9 cellular contexts compared by ENCODE assay signal in the genomic region with DNA sequence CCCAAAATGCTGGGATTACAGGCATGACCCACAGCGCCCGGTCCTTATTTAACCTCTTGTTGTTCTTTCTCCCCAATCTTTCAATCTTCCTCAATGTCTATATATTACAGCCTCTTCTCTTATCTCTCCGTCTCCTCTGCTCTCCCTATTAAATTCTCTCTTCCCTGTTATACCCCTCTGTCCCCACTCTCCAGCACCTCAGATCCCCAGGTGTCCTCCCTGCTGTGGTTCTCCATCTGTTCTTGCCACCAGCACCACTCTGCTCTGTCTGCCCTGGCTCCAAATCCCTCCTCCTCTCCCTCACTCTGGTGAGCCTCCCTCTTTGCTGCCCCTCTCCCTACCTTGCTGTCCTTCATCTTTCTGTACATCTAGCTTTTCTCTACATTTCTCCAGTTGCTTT. TPM values are rescaled to one million over a fixed set of nuclear protein-coding genes. Genes with fewer than 3 reads are reported as not detected.
DNase-seq lines count a peak whose midpoint lies in the region; ATAC-seq, FAIRE-seq and TF ChIP-seq lines count a peak whose summit lies in the region.
"Had no signal": no experiment of that assay in that cellular context is flagged by ENCODE, and none has a peak within 500 bp of the region (broad histone marks: within the 10 kb centered on the region; RNA-seq: fewer than 3 reads in every experiment).

No MANE protein-coding gene starts in this region.

- peaks cover 29% of the 10 kb centered on the region for H3K36me3 Mint-ChIP-seq in CD4-positive, CD25-positive, alpha-beta regulatory T cell
- peaks cover 3 to 52% (median 51%) of the 10 kb centered on the region in 5 donors for H3K36me3 Mint-ChIP-seq in naive thymus-derived CD4-positive, alpha-beta T cell

- H4K5ac ChIP-seq in IMR-90 (ENCODE audit: low read depth, low read length) = no peak overlapping the region

- no peaks in the 10 kb centered on the region for H3K27me3 Mint-ChIP-seq in CD4-positive, CD25-positive, alpha-beta regulatory T cell
- no peaks in the 10 kb centered on the region for H3K27me3 Mint-ChIP-seq in naive thymus-derived CD4-positive, alpha-beta T cell

- TF ChIP-seq POLR2A in IMR-90 (IDR thresholded peaks at IDR 0.05; ENCODE audit: low read depth, low read length) = no peak
- no peak for TF ChIP-seq POLR2A in K562 (conservative IDR thresholded peaks at IDR 0.05)

- peak overlapping the region; percentile 85; the same call in 1 of the 2 replicates for H3K4me2 ChIP-seq in IMR-90 (ENCODE audit: low read depth, low read length)
- H3K4me2 ChIP-seq in K562 (ENCODE audit: insufficient read depth, low read length) = peak overlapping the region; percentile 88

- no peak overlapping the region for H2BK15ac ChIP-seq in IMR-90 (ENCODE audit: low read depth, low read length)

- in situ Hi-C loops in IMR-90 (cut with MboI; ENCODE audit: low sequenced_read_pairs) = no loop called here
- in situ Hi-C loops in K562 (cut with MboI) = no loop called here
- in situ Hi-C loops in GM13977 (cut with MboI; ENCODE audit: low pct_unique_long_range_greater_than_20kb, low sequenced_read_pairs, unreplicated experiment) = no loop called here

- no peaks in the 10 kb centered on the region for H3K36me3 ChIP-seq in CD4-positive, CD25-positive, alpha-beta regulatory T cell (ENCODE audit: control insufficient read depth, insufficient read depth, low read length)
- H3K36me3 ChIP-seq in IMR-90 (ENCODE audit: control insufficient read depth, insufficient read depth, low read length) (no peaks in the 10 kb centered on the region), K562 (ENCODE audit: control insufficient read depth, insufficient read depth, low read length) (peaks cover 7% of the 10 kb centered on the region; the same call in 1 of the 3 replicates)
- peaks cover 0 to 14% (median 0%) of the 10 kb centered on the region in 3 experiments for H3K36me3 ChIP-seq in naive thymus-derived CD4-positive, alpha-beta T cell (ENCODE audit: control insufficient read depth in 2 of 3, insufficient read depth in 3 of 3, low read length in 3 of 3)

- CTCF ChIA-PET in IMR-90 (lab: Yijun Ruan, JAX) (no interaction called here), K562 (lab: Yijun Ruan, JAX; ENCODE audit: low intra/inter-chr PET ratio) (no interaction called here)
- CTCF ChIA-PET in naive thymus-derived CD4-positive, alpha-beta T cell (lab: Charles Lee) = no interaction called here

- no peak overlapping the region for H2BK120ac ChIP-seq in IMR-90 (ENCODE audit: low read depth, low read length)

- no peak for TF ChIP-seq RAD21 in IMR-90 (IDR thresholded peaks at IDR 0.05; ENCODE audit: low read length)
- TF ChIP-seq RAD21 in K562 (CRISPR knock-in tag; conservative IDR thresholded peaks at IDR 0.05 in 1 of 2, IDR thresholded peaks at IDR 0.05 in 1 of 2) = no peak

- H3K4me3 ChIP-seq in CD4-positive, CD25-positive, alpha-beta regulatory T cell (ENCODE audit: low read depth, low read length) = peak overlapping the region; percentile 62
- H3K4me3 ChIP-seq in IMR-90 (ENCODE audit: insufficient read depth, low read depth, low read length) (no peak overlapping the region), K562 (peak overlapping the region; percentile 90)
- H3K4me3 ChIP-seq in naive thymus-derived CD4-positive, alpha-beta T cell (ENCODE audit: low read length) = peak overlapping the region; percentile 60

- peaks cover 8% of the 10 kb centered on the region for H3K4me1 ChIP-seq in CD4-positive, CD25-positive, alpha-beta regulatory T cell (ENCODE audit: control insufficient read depth, insufficient read depth, low read length, poor library complexity, severe bottlenecking)
- H3K4me1 ChIP-seq in IMR-90 (ENCODE audit: control insufficient read depth, insufficient read depth, low read length) (0 out of 2 replicates have a peak, but pooled peaks cover 1% of the 10 kb centered on the region), K562 (replicated peaks in 1 of 2; ENCODE audit: control insufficient read depth in 2 of 2, insufficient read depth in 2 of 2, low read length in 2 of 2) (peaks cover 0 to 19% of the 10 kb centered on the region in 2 experiments; a peak in 2 of 5 replicates)
- H3K4me1 ChIP-seq in naive thymus-derived CD4-positive, alpha-beta T cell (ENCODE audit: control insufficient read depth in 2 of 2, insufficient read depth in 2 of 2, low read length in 2 of 2) = peaks cover 0 to 3% of the 10 kb centered on the region in 2 donors

- BruUV-seq in IMR-90 (replicated peaks; lab: Mats Ljungman, UMichigan) (no TSS peak), K562 (replicated peaks; lab: Mats Ljungman, UMichigan) (no TSS peak)

- no peak for FAIRE-seq in K562 (lab: Jason Lieb, UNC)

- no peak overlapping the region; the same call in 1 of the 2 replicates for H3K23ac ChIP-seq in IMR-90 (ENCODE audit: low read depth, low read length)

- H4K20me1 ChIP-seq in IMR-90 (ENCODE audit: insufficient read depth, low read length) = no peaks in the 10 kb centered on the region
- no peaks in the 10 kb centered on the region for H4K20me1 ChIP-seq in K562 (replicated peaks; ENCODE audit: control insufficient read depth, insufficient read depth, low read length)

- DNase-seq in CD4-positive, CD25-positive, alpha-beta regulatory T cell = no peak
- DNase-seq in IMR-90 (no peak), K562 (ENCODE audit: extremely low read depth in 1 of 4, low spot score in 3 of 4) (no peak), NCI-H128 (lab: John Stamatoyannopoulos, UW; ENCODE audit: unreplicated experiment) (no peak), SW480 (ENCODE audit: low spot score) (no peak), GM13977 (ENCODE audit: low spot score) (no peak)
- no peak for DNase-seq in naive thymus-derived CD4-positive, alpha-beta T cell
- DNase-seq: NCI-H2081 had no signal

- intact Hi-C loops in IMR-90 (cut with micrococcal nuclease) = loop anchor here (5.0 kb wide), 1 partner anchor 177 kb away; a partner anchor contains a TSS
- intact Hi-C loops in K562 (cut with micrococcal nuclease) = no loop called here
- intact Hi-C loops in naive thymus-derived CD4-positive, alpha-beta T cell (cut with micrococcal nuclease) = loop anchor here (5.0 to 10.0 kb wide), 3 partner anchors 112 to 179 kb away; a partner anchor contains a TSS

- H3K79me2 ChIP-seq in K562 (ENCODE audit: control insufficient read depth, insufficient read depth, low read length) = peaks cover 16% of the 10 kb centered on the region

- H4K91ac ChIP-seq in IMR-90 (ENCODE audit: insufficient read depth, low read depth, low read length) = no peak overlapping the region

- TF ChIP-seq EP300 in K562 (IDR thresholded peaks at IDR 0.05; ENCODE audit: low read length) = no peak

- H3K9ac ChIP-seq in IMR-90 (ENCODE audit: low read depth, low read length) = no peak overlapping the region
- H3K9ac ChIP-seq in K562 (ENCODE audit: insufficient read depth in 1 of 2, low read depth in 2 of 2, low read length in 2 of 2) = peak overlapping the region; percentile 71 to 95; a peak in 3 of 4 replicates

- no peak overlapping the region for H3K14ac ChIP-seq in IMR-90 (replicated peaks; ENCODE audit: low read depth, low read length)

- ATAC-seq in CD4-positive, CD25-positive, alpha-beta regulatory T cell (ENCODE audit: low read depth in 2 of 2) = no peak
- ATAC-seq in IMR-90 (ENCODE audit: low read depth) = no peak
- no peak for ATAC-seq in K562
- ATAC-seq in naive thymus-derived CD4-positive, alpha-beta T cell = no peak
- no peak for ATAC-seq in GM19463 (IDR thresholded peaks at IDR 0.05; ENCODE audit: unreplicated experiment)

- no peak overlapping the region for H2BK5ac ChIP-seq in IMR-90 (ENCODE audit: low read depth, low read length, poor library complexity, severe bottlenecking)

- POLR2A ChIA-PET in IMR-90 (lab: Charles Lee; ENCODE audit: unreplicated experiment) = no interaction called here
- POLR2A ChIA-PET in K562 (lab: Yijun Ruan, JAX) = no interaction called here
- POLR2A ChIA-PET in naive thymus-derived CD4-positive, alpha-beta T cell (lab: Charles Lee) = no interaction called here

- H2BK20ac ChIP-seq in IMR-90 (ENCODE audit: low read depth, low read length) = no peak overlapping the region

- H2AFZ ChIP-seq in IMR-90 (replicated peaks; ENCODE audit: low read length, poor library complexity) (no peak overlapping the region), K562 (ENCODE audit: low read depth, low read length) (no peak overlapping the region)

- TF ChIP-seq CTCF in IMR-90 (conservative IDR thresholded peaks at IDR 0.05; ENCODE audit: low read depth, low read length) = no peak
- TF ChIP-seq CTCF in K562 (IDR thresholded peaks at IDR 0.05 in 2 of 3, conservative IDR thresholded peaks at IDR 0.05 in 1 of 3; ENCODE audit: insufficient read depth in 2 of 3, low read depth in 1 of 3, low read length in 3 of 3) = no peak
- no peak for TF ChIP-seq CTCF in GM13977 (IDR thresholded peaks at IDR 0.05; ENCODE audit: extremely low read depth, insufficient read depth, missing control alignments)

- no peaks in the 10 kb centered on the region; a peak in 1 of 4 replicates for H3K79me1 ChIP-seq in IMR-90 (ENCODE audit: low read depth in 1 of 2, low read length in 2 of 2)

- no peak overlapping the region for H3K4ac ChIP-seq in IMR-90 (ENCODE audit: low read depth, low read length)

- H3K27ac Mint-ChIP-seq in CD4-positive, CD25-positive, alpha-beta regulatory T cell = peak overlapping the region; percentile 1 to 94 (median 75)
- H3K27ac Mint-ChIP-seq in naive thymus-derived CD4-positive, alpha-beta T cell = peak overlapping the region in 7 of 9 donors; percentile 28 to 91 (median 72)

- 78% methylated on average over 3 of the region's 3 CpGs; no CpG with 5 or more reads in 1 of the 2 experiments for WGBS in IMR-90 (ENCODE audit: extremely low coverage in 2 of 2, insufficient read length in 1 of 2), 2 experiments
- WGBS in K562 (ENCODE audit: insufficient coverage, low coverage, missing lambda C conversion rate) = 44% methylated on average over 2 of the region's 3 CpGs

- no peak overlapping the region for H4K8ac ChIP-seq in IMR-90 (ENCODE audit: low read depth in 2 of 2, low read length in 2 of 2)

- H2AK9ac ChIP-seq in IMR-90 (replicated peaks; ENCODE audit: low read depth, low read length, poor library complexity) = no peak overlapping the region

- no peak overlapping the region for H3K56ac ChIP-seq in IMR-90 (ENCODE audit: extremely low read depth, insufficient read depth, low read length)

- H3K4me3 Mint-ChIP-seq in CD4-positive, CD25-positive, alpha-beta regulatory T cell = peak overlapping the region; percentile 93 to 96 (median 94)
- peak overlapping the region; percentile 83 to 96 (median 92) for H3K4me3 Mint-ChIP-seq in naive thymus-derived CD4-positive, alpha-beta T cell

- H3K4me1 Mint-ChIP-seq in CD4-positive, CD25-positive, alpha-beta regulatory T cell = peaks cover 9 to 37% (median 22%) of the 10 kb centered on the region in 4 donors
- H3K4me1 Mint-ChIP-seq in naive thymus-derived CD4-positive, alpha-beta T cell = peaks cover 19 to 35% (median 32%) of the 10 kb centered on the region in 7 donors

- H2AK5ac ChIP-seq in IMR-90 (ENCODE audit: low read depth, low read length) = no peak overlapping the region

- peak overlapping the region; percentile 66 for H3K27ac ChIP-seq in CD4-positive, CD25-positive, alpha-beta regulatory T cell (ENCODE audit: insufficient read depth, low read length, poor library complexity, severe bottlenecking)
- H3K27ac ChIP-seq in IMR-90 (ENCODE audit: insufficient read depth, low read length) (no peak overlapping the region), K562 (ENCODE audit: extremely low read depth, low read depth, low read length) (no peak overlapping the region)
- no peak overlapping the region for H3K27ac ChIP-seq in naive thymus-derived CD4-positive, alpha-beta T cell (ENCODE audit: low read depth, low read length)

- peaks cover 4 to 6% of the 10 kb centered on the region in 2 experiments for H3K9me3 ChIP-seq in CD4-positive, CD25-positive, alpha-beta regulatory T cell (ENCODE audit: control insufficient read depth in 2 of 2, low read length in 2 of 2)
- H3K9me3 ChIP-seq in IMR-90 (ENCODE audit: control insufficient read depth, insufficient read depth, low read length) (peaks cover 4% of the 10 kb centered on the region; the same call in 1 of the 2 replicates), K562 (replicated peaks; ENCODE audit: control insufficient read depth, insufficient read depth, low read depth, low read length) (peaks cover 2% of the 10 kb centered on the region; the same call in 1 of the 2 replicates)
- H3K9me3 ChIP-seq in naive thymus-derived CD4-positive, alpha-beta T cell (ENCODE audit: control insufficient read depth in 2 of 3, low read length in 3 of 3) = peaks cover 0 to 18% (median 0%) of the 10 kb centered on the region in 3 experiments

- dilution Hi-C loops in IMR-90 (cut with HindIII; ENCODE audit: low sequenced_read_pairs, unreplicated experiment) = no loop called here

- H3K27me3 ChIP-seq in CD4-positive, CD25-positive, alpha-beta regulatory T cell (ENCODE audit: control insufficient read depth, insufficient read depth, low read length) = no peaks in the 10 kb centered on the region
- H3K27me3 ChIP-seq in IMR-90 (ENCODE audit: control insufficient read depth, insufficient read depth, low read length) (no peaks in the 10 kb centered on the region), K562 (ENCODE audit: control insufficient read depth in 2 of 2, insufficient read depth in 2 of 2, low read length in 2 of 2) (no peaks in the 10 kb centered on the region)
- no peaks in the 10 kb centered on the region for H3K27me3 ChIP-seq in naive thymus-derived CD4-positive, alpha-beta T cell (ENCODE audit: control insufficient read depth in 2 of 2, insufficient read depth in 2 of 2, low read length in 2 of 2)

- H3K9me1 ChIP-seq in IMR-90 (ENCODE audit: insufficient read depth, low read length) (no peaks in the 10 kb centered on the region), K562 (ENCODE audit: control insufficient read depth, insufficient read depth, low read length) (no peaks in the 10 kb centered on the region)

- no peak overlapping the region for H3K18ac ChIP-seq in IMR-90 (ENCODE audit: low read depth, low read length)

- peaks cover 0 to 26% (median 15%) of the 10 kb centered on the region in 7 donors for H3K9me3 Mint-ChIP-seq in CD4-positive, CD25-positive, alpha-beta regulatory T cell
- H3K9me3 Mint-ChIP-seq in naive thymus-derived CD4-positive, alpha-beta T cell = peaks cover 7 to 88% (median 30%) of the 10 kb centered on the region in 11 donors

RNA-seq across cellular contexts. Expression of a gene that starts 1.1 kb away (rescaled TPM):
- 22.3 TPM for total RNA-seq in CD4-positive, CD25-positive, alpha-beta regulatory T cell
- polyA plus RNA-seq in CD4-positive, CD25-positive, alpha-beta regulatory T cell = 10 to 100 TPM in 2 of 4 donors, 1 to 10 TPM in 2; 4.3 to 20.8 (median 14.3) TPM
- total RNA-seq in IMR-90 (2012; rRNA removed) = 3.9 and 4.1 TPM in 2 replicates
- polyA plus RNA-seq in IMR-90 (2012; rRNA removed) = 4.0 and 4.4 TPM in 2 replicates
- 0.95 and 1.2 TPM in 2 replicates for polyA plus RNA-seq in IMR-90 (2012; cell fraction: cytosol; rRNA removed)
- 9.8 and 18.8 TPM in 2 replicates for polyA plus RNA-seq in IMR-90 (2012; cell fraction: nucleus; rRNA removed; ENCODE audit: low replicate concordance)
- 28.3 and 45.7 TPM in 2 replicates for total RNA-seq in K562 (2011; cell fraction: chromatin; rRNA removed; ENCODE audit: low replicate concordance)
- total RNA-seq in K562 (2011; cell fraction: nucleolus; rRNA removed) = 21.7 and 30.5 TPM in 2 replicates
- 24.0 and 26.4 TPM in 2 replicates for total RNA-seq in K562 (2011; cell fraction: nucleoplasm; rRNA removed)
- total RNA-seq in K562 (2014; rRNA removed) = 4.6 and 5.7 TPM in 2 replicates
- 16.7 and 18.3 TPM in 2 replicates for total RNA-seq in K562 (2014; rRNA removed; fragmentation: Illumina TruSeq; extraction: Trizol)
- 17.6 and 18.9 TPM in 2 replicates for total RNA-seq in K562 (2015; rRNA removed; fragmentation: Illumina TruSeq; extraction: Trizol)
- total RNA-seq in K562 (2021) = 12.1 and 14.8 TPM in 2 replicates
- polyA plus RNA-seq in K562 (2011; rRNA removed) = 15.9 and 21.5 TPM in 2 replicates
- polyA plus RNA-seq in K562 (2011; cell fraction: cytosol; rRNA removed) = 8.4 and 12.5 TPM in 2 replicates
- polyA plus RNA-seq in K562 (2011; cell fraction: nucleus; rRNA removed) = 41.2 and 53.1 TPM in 2 replicates
- polyA plus RNA-seq in K562 (2012) = 8.3 and 10.3 TPM in 2 replicates
- polyA plus RNA-seq in K562 (2014; fragmentation: Illumina TruSeq; extraction: Trizol) = 17.1 and 21.4 TPM in 2 replicates
- polyA plus RNA-seq in K562 (2014; fragmentation: Nextera tagmentation; extraction: Ambion mirVana) = 10 to 100 TPM; 14.9 to 18.0 TPM
- 11.6 and 14.8 TPM in 2 replicates for polyA plus RNA-seq in K562 (2014; rRNA removed)
- 23.8 and 24.2 TPM in 2 replicates for polyA minus RNA-seq in K562 (2011; rRNA and poly(A)+ RNA removed)
- 12.4 and 15.4 TPM in 2 replicates for polyA minus RNA-seq in K562 (2011; cell fraction: cytosol; rRNA and poly(A)+ RNA removed)
- polyA minus RNA-seq in K562 (2011; cell fraction: nucleus; rRNA and poly(A)+ RNA removed) = 22.3 and 32.9 TPM in 2 replicates
- 10 to 100 TPM in 4 of 5 experiments, 1 to 10 TPM in 1; 6.7 to 30.0 (median 19.8) TPM for total RNA-seq in naive thymus-derived CD4-positive, alpha-beta T cell
- 10 to 100 TPM in 1 of 2 donors, 1 to 10 TPM in 1; 5.2 to 17.2 TPM for polyA plus RNA-seq in naive thymus-derived CD4-positive, alpha-beta T cell

RNA-seq across cellular contexts. Expression of a gene that starts 35.9 kb away (rescaled TPM):
- 6.6 TPM for total RNA-seq in CD4-positive, CD25-positive, alpha-beta regulatory T cell
- polyA plus RNA-seq in CD4-positive, CD25-positive, alpha-beta regulatory T cell = 10 to 100 TPM; 17.7 to 31.8 (median 21.5) TPM
- total RNA-seq in IMR-90 (2012; rRNA removed) (18.9 and 24.7 TPM in 2 replicates), K562 (2014; rRNA removed) (18.7 and 19.4 TPM in 2 replicates), K562 (2014; rRNA removed; fragmentation: Illumina TruSeq; extraction: Trizol) (35.9 and 39.0 TPM in 2 replicates), K562 (2015; rRNA removed; fragmentation: Illumina TruSeq; extraction: Trizol) (31.5 and 31.6 TPM in 2 replicates), K562 (2021) (18.9 and 23.7 TPM in 2 replicates)
- polyA plus RNA-seq in IMR-90 (2012; rRNA removed) (3.5 and 4.4 TPM in 2 replicates), K562 (2011; rRNA removed) (21.5 and 33.0 TPM in 2 replicates), K562 (2014; fragmentation: Illumina TruSeq; extraction: Trizol) (18.9 and 35.2 TPM in 2 replicates), K562 (2014; fragmentation: Nextera tagmentation; extraction: Ambion mirVana) (10 to 100 TPM; 25.5 to 38.5 TPM), K562 (2014; rRNA removed) (10.4 and 25.7 TPM in 2 replicates)
- 1.5 and 1.9 TPM in 2 replicates for polyA plus RNA-seq in IMR-90 (2012; cell fraction: cytosol; rRNA removed)
- polyA plus RNA-seq in IMR-90 (2012; cell fraction: nucleus; rRNA removed; ENCODE audit: low replicate concordance) = 0.49 and 4.2 TPM in 2 replicates
- 17.5 and 39.2 TPM in 2 replicates for total RNA-seq in K562 (2011; cell fraction: chromatin; rRNA removed; ENCODE audit: low replicate concordance)
- 13.2 and 15.7 TPM in 2 replicates for total RNA-seq in K562 (2011; cell fraction: nucleolus; rRNA removed)
- 18.8 and 20.6 TPM in 2 replicates for total RNA-seq in K562 (2011; cell fraction: nucleoplasm; rRNA removed)
- 6.9 and 10.7 TPM in 2 replicates for polyA plus RNA-seq in K562 (2011; cell fraction: cytosol; rRNA removed)
- 11.0 and 12.4 TPM in 2 replicates for polyA plus RNA-seq in K562 (2011; cell fraction: nucleus; rRNA removed)
- 10.6 and 22.1 TPM in 2 replicates for polyA plus RNA-seq in K562 (2012)
- 48.3 and 54.2 TPM in 2 replicates for polyA minus RNA-seq in K562 (2011; rRNA and poly(A)+ RNA removed)
- polyA minus RNA-seq in K562 (2011; cell fraction: cytosol; rRNA and poly(A)+ RNA removed) = 7.9 and 19.1 TPM in 2 replicates
- polyA minus RNA-seq in K562 (2011; cell fraction: nucleus; rRNA and poly(A)+ RNA removed) = 7.5 and 13.3 TPM in 2 replicates
- 10 to 100 TPM in 3 of 5 experiments, 1 to 10 TPM in 2; 6.5 to 26.0 (median 21.0) TPM for total RNA-seq in naive thymus-derived CD4-positive, alpha-beta T cell
- polyA plus RNA-seq in naive thymus-derived CD4-positive, alpha-beta T cell = 10 to 100 TPM; 10.2 to 14.4 TPM

RNA-seq across cellular contexts. Expression of a gene that starts 50.7 kb away (rescaled TPM):
- total RNA-seq in CD4-positive, CD25-positive, alpha-beta regulatory T cell = 26.9 TPM
- polyA plus RNA-seq in CD4-positive, CD25-positive, alpha-beta regulatory T cell = 10 to 100 TPM; 19.0 to 34.1 (median 24.2) TPM
- total RNA-seq in IMR-90 (2012; rRNA removed) (8.1 and 8.8 TPM in 2 replicates), K562 (2014; rRNA removed) (8.8 and 12.7 TPM in 2 replicates), K562 (2014; rRNA removed; fragmentation: Illumina TruSeq; extraction: Trizol) (19.0 and 19.3 TPM in 2 replicates), K562 (2015; rRNA removed; fragmentation: Illumina TruSeq; extraction: Trizol) (15.2 and 18.6 TPM in 2 replicates), K562 (2021) (24.1 and 29.6 TPM in 2 replicates)
- polyA plus RNA-seq in IMR-90 (2012; rRNA removed) (3.8 and 4.0 TPM in 2 replicates), K562 (2011; rRNA removed) (9.7 and 12.8 TPM in 2 replicates), K562 (2014; fragmentation: Illumina TruSeq; extraction: Trizol) (15.0 and 19.0 TPM in 2 replicates), K562 (2014; fragmentation: Nextera tagmentation; extraction: Ambion mirVana) (1 to 10 TPM; 3.7 to 4.3 TPM), K562 (2014; rRNA removed) (9.3 and 12.1 TPM in 2 replicates)
- 1.2 and 1.7 TPM in 2 replicates for polyA plus RNA-seq in IMR-90 (2012; cell fraction: cytosol; rRNA removed)
- polyA plus RNA-seq in IMR-90 (2012; cell fraction: nucleus; rRNA removed; ENCODE audit: low replicate concordance) = 1.5 and 8.7 TPM in 2 replicates
- 60.0 and 88.6 TPM in 2 replicates for total RNA-seq in K562 (2011; cell fraction: chromatin; rRNA removed; ENCODE audit: low replicate concordance)
- total RNA-seq in K562 (2011; cell fraction: nucleolus; rRNA removed) = 33.5 and 37.6 TPM in 2 replicates
- total RNA-seq in K562 (2011; cell fraction: nucleoplasm; rRNA removed) = 52.8 and 67.6 TPM in 2 replicates
- 3.4 and 5.4 TPM in 2 replicates for polyA plus RNA-seq in K562 (2011; cell fraction: cytosol; rRNA removed)
- 12.2 and 14.2 TPM in 2 replicates for polyA plus RNA-seq in K562 (2011; cell fraction: nucleus; rRNA removed)
- 11.9 and 22.7 TPM in 2 replicates for polyA plus RNA-seq in K562 (2012)
- polyA minus RNA-seq in K562 (2011; rRNA and poly(A)+ RNA removed) = 32.7 and 36.5 TPM in 2 replicates
- 13.7 and 14.7 TPM in 2 replicates for polyA minus RNA-seq in K562 (2011; cell fraction: cytosol; rRNA and poly(A)+ RNA removed)
- 11.3 and 16.3 TPM in 2 replicates for polyA minus RNA-seq in K562 (2011; cell fraction: nucleus; rRNA and poly(A)+ RNA removed)
- 10 to 100 TPM; 23.4 to 56.0 (median 36.8) TPM for total RNA-seq in naive thymus-derived CD4-positive, alpha-beta T cell
- polyA plus RNA-seq in naive thymus-derived CD4-positive, alpha-beta T cell = 10 to 100 TPM; 32.6 to 43.5 TPM
